In the genomic region with DNA sequence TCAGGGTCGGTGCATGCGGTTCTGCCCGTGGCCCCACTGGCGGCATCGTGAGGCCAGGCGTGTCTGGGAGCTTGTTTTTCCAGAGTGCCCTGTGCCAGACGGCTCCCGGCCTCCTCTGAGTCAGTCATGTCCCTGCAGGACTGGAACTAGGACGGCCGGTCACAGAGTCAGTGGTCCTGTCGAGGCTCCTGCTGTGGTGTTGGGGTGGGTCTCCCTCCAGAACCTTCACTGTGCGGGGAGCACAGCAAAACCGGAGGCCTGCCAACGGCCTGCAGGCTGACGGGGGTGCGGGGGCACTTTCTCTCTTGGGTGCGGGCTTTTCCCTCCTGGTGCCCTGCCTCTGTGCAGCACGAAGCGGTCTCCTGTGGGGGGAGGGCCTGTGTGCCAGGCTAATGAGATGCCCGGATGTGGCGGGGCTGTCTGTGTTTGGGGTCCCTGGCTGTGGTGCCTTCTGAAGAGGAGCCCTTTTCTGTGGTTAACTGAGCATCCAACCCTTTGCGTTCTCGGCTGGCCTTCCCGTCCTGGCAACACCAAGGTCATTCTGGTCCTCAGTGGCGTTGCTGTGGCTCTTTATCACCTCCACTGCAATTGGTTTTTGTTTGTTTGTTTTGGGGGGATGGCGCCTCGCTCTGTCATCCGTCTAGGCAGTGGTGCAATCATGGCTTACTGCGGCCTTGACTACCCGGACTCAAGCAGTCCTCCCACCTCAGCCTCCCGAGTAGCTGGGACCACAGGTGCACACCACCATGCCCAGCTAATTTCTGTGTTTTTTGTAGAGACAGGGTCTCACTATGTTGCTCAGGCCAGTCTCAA, we compare ENCODE assay signal across 19 cellular contexts. TPM values are rescaled to one million over a fixed set of nuclear protein-coding genes. Genes with fewer than 3 reads are reported as not detected.
A peak's percentile ranks its signal among the peaks of the same experiment; 100 is the strongest.
DNase-seq lines count a peak whose midpoint lies in the region; ATAC-seq, FAIRE-seq and TF ChIP-seq lines count a peak whose summit lies in the region.
"Had no signal": no experiment of that assay in that cellular context is flagged by ENCODE, and none has a peak within 500 bp of the region (broad histone marks: within the 10 kb centered on the region; RNA-seq: fewer than 3 reads in every experiment).

No MANE protein-coding gene starts in this region.

- peak; percentile 63 for FAIRE-seq in urothelium cell line (lab: Jason Lieb, UNC)
- FAIRE-seq: endothelial cell of umbilical vein had no signal

- no peak overlapping the region for H3K27ac ChIP-seq in endodermal cell (ENCODE audit: low read depth, low read length)
- H3K27ac ChIP-seq: coronary artery had no signal

- H3K4me1 Mint-ChIP-seq in endodermal cell (peaks cover under 1% of the 10 kb centered on the region), nephron progenitor cell (peaks cover 20% of the 10 kb centered on the region)

- peaks cover 38% of the 10 kb centered on the region for H3K36me3 ChIP-seq in endodermal cell (ENCODE audit: control insufficient read depth, insufficient read depth, low read length)

- H3K9ac ChIP-seq in endodermal cell (ENCODE audit: extremely low read depth, low read length, poor library complexity, severe bottlenecking): no peak overlapping the region

- no peak for ATAC-seq in Right ventricle myocardium superior (ENCODE audit: poor library complexity)
- no peak for ATAC-seq in left cardiac atrium
- no peak for ATAC-seq in GM21528 (IDR thresholded peaks at IDR 0.05; ENCODE audit: low FRiP score, unreplicated experiment)
- ATAC-seq: activated CD8-positive, alpha-beta T cell treated with anti-CD3 and anti-CD28 coated beads for 36 hours; activated T-cell treated with anti-CD3 and anti-CD28 coated beads, Interleukin-2, amount 50 U/mL, for 4 hours; HCT116; stimulated activated naive CD8-positive, alpha-beta T cell treated with anti-CD3 and anti-CD28 coated beads, Interleukin-15, Interleukin-2, amounts not matched to agents 100 U/mL and 50 U/mL, for 24 hours had no signal

- H3K27ac Mint-ChIP-seq in endodermal cell: peak overlapping the region; percentile 21
- peak overlapping the region; percentile 80 for H3K27ac Mint-ChIP-seq in nephron progenitor cell
- H3K27ac Mint-ChIP-seq: activated CD8-positive, alpha-beta T cell treated with anti-CD3 and anti-CD28 coated beads for 36 hours; activated naive CD4-positive, alpha-beta T cell treated with anti-CD3 and anti-CD28 coated beads, Interleukin-2, amount 10 ng/mL, durations not matched to agents 7 days and 5 days had no signal

- no peaks in the 10 kb centered on the region for H3K4me1 ChIP-seq in endodermal cell (ENCODE audit: control insufficient read depth, insufficient read depth, low read length)

- H3K9me3 Mint-ChIP-seq in endodermal cell: no peaks in the 10 kb centered on the region
- H3K9me3 Mint-ChIP-seq in nephron progenitor cell: no peaks in the 10 kb centered on the region
- H3K9me3 Mint-ChIP-seq: activated CD8-positive, alpha-beta T cell treated with anti-CD3 and anti-CD28 coated beads for 36 hours; activated naive CD4-positive, alpha-beta T cell treated with anti-CD3 and anti-CD28 coated beads, Interleukin-2, amount 10 ng/mL, durations not matched to agents 7 days and 5 days; activated T-cell treated with anti-CD3 and anti-CD28 coated beads, Interleukin-2, amount 50 U/mL, for 4 hours had no signal

- H3K9me3 ChIP-seq in endodermal cell (ENCODE audit: control insufficient read depth, low read length): no peaks in the 10 kb centered on the region

- intact Hi-C loops in Right ventricle myocardium superior (cut with DNase I): no loop called here
- intact Hi-C loops in left cardiac atrium (cut with DNase I): no loop called here

- H3K4me3 Mint-ChIP-seq in endodermal cell: no peak overlapping the region
- H3K4me3 Mint-ChIP-seq in nephron progenitor cell: no peak overlapping the region
- H3K4me3 Mint-ChIP-seq: activated CD8-positive, alpha-beta T cell treated with anti-CD3 and anti-CD28 coated beads for 36 hours; activated naive CD4-positive, alpha-beta T cell treated with anti-CD3 and anti-CD28 coated beads, Interleukin-2, amount 10 ng/mL, durations not matched to agents 7 days and 5 days; activated T-cell treated with anti-CD3 and anti-CD28 coated beads, Interleukin-2, amount 50 U/mL, for 4 hours had no signal

- H3K27me3 Mint-ChIP-seq in endodermal cell (ENCODE audit: insufficient read depth): no peaks in the 10 kb centered on the region
- no peaks in the 10 kb centered on the region for H3K27me3 Mint-ChIP-seq in nephron progenitor cell (ENCODE audit: low read depth, poor library complexity)
- H3K27me3 Mint-ChIP-seq: activated CD8-positive, alpha-beta T cell treated with anti-CD3 and anti-CD28 coated beads for 36 hours; activated naive CD4-positive, alpha-beta T cell treated with anti-CD3 and anti-CD28 coated beads, Interleukin-2, amount 10 ng/mL, durations not matched to agents 7 days and 5 days had no signal

- TF ChIP-seq CTCF in endodermal cell (conservative IDR thresholded peaks at IDR 0.05): no peak
- no peak for TF ChIP-seq CTCF in nephron progenitor cell (IDR thresholded peaks at IDR 0.05)

- WGBS in endodermal cell (ENCODE audit: insufficient coverage in 1 of 2, insufficient read length in 1 of 2), 2 experiments: 95 to 96% methylated on average over 15 to 31 of the region's 31 CpGs

- peak; percentile 35 for DNase-seq in Right ventricle myocardium superior
- DNase-seq in left cardiac atrium: no peak
- DNase-seq in endodermal cell: no peak
- DNase-seq in nephron progenitor cell: no peak
- no peak for DNase-seq in urothelium cell line (ENCODE audit: low spot score)
- DNase-seq in islet precursor cell: no peak
- DNase-seq in SW480 (ENCODE audit: low spot score): no peak
- DNase-seq: 8988T; activated CD4-positive, CD25-positive, alpha-beta regulatory T cell; activated CD8-positive, alpha-beta T cell treated with anti-CD3 and anti-CD28 coated beads for 36 hours; activated naive CD4-positive, alpha-beta T cell treated with anti-CD3 and anti-CD28 coated beads, Interleukin-2, amount 10 ng/mL, durations not matched to agents 7 days and 5 days; activated T-cell treated with anti-CD3 and anti-CD28 coated beads, Interleukin-2, amount 50 U/mL, for 4 hours; NCI-H774; occipital lobe; stimulated activated naive CD8-positive, alpha-beta T cell treated with anti-CD3 and anti-CD28 coated beads, Interleukin-15, Interleukin-2, amounts not matched to agents 100 U/mL and 50 U/mL, for 24 hours had no signal

- no peak overlapping the region for H3K4me3 ChIP-seq in endodermal cell (ENCODE audit: low read length)
- H3K4me3 ChIP-seq: coronary artery had no signal

- H3K27me3 ChIP-seq in endodermal cell (ENCODE audit: control insufficient read depth, insufficient read depth, low read length, poor library complexity, severe bottlenecking): no peaks in the 10 kb centered on the region

- H3K36me3 Mint-ChIP-seq in endodermal cell (ENCODE audit: low read depth) (peaks cover 20% of the 10 kb centered on the region), nephron progenitor cell (ENCODE audit: low read depth) (peaks cover 19% of the 10 kb centered on the region)

RNA-seq across cellular contexts. Expression of a gene that starts 8.0 kb away (rescaled TPM):
- total RNA-seq in Right ventricle myocardium superior (20.6 TPM), left cardiac atrium (10 to 100 TPM; 17.8 to 28.3 TPM), endodermal cell (10 to 100 TPM; 73.3 to 84.3 TPM)
- polyA plus RNA-seq in endodermal cell (2013, experiment 1 of 2): 49.1 TPM
- 46.6 TPM for polyA plus RNA-seq in endodermal cell (2013, experiment 2 of 2)

RNA-seq across cellular contexts. Expression of a gene that starts 52.1 kb away (rescaled TPM):
- total RNA-seq in Right ventricle myocardium superior (177 TPM), left cardiac atrium (100 to 1,000 TPM; 124 to 136 TPM), endodermal cell (100 to 1,000 TPM; 133 to 136 TPM)
- polyA plus RNA-seq in endodermal cell (2013, experiment 1 of 2): 114 TPM
- 103 TPM for polyA plus RNA-seq in endodermal cell (2013, experiment 2 of 2)
